In the genomic region with DNA sequence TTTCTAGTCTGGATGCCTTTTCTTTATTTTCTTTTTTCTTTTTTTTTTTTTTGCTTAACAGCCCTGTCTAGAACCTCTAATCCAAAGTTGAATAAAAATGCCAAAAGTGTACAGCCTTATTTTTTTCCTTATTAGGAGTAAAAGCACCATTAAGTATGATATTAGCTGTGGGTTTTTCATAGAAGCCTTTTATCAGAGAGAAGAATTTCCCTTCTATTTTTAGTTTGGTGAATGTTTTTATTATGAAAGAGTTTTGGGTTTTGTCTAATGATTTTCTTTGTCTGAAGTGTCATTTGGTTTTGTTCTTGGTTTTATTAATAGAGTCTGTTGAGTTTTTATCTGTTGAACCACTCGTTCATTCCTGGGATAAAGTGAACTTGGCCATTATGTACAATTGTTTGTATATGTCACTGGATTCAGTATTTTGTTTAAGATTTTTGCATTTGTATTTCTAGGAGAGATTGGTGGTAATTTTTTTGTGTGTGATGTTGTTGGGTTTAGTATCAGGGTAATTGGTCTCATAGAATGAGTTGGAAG, we compare ENCODE assay signal across 23 cellular contexts. TPM values are rescaled to one million over a fixed set of nuclear protein-coding genes. Genes with fewer than 3 reads are reported as not detected.
DNase-seq lines count a peak whose midpoint lies in the region; ATAC-seq, FAIRE-seq and TF ChIP-seq lines count a peak whose summit lies in the region.
"Had no signal": no experiment of that assay in that cellular context is flagged by ENCODE, and none has a peak within 500 bp of the region (broad histone marks: within the 10 kb centered on the region; RNA-seq: fewer than 3 reads in every experiment).

No MANE protein-coding gene starts in this region.

- no peak for DNase-seq in activated T-cell treated with anti-CD3 and anti-CD28 coated beads, Interleukin-2, amount 50 U/mL, for 72 hours
- no peak for DNase-seq in activated T-cell treated with anti-CD3 and anti-CD28 coated beads, Interleukin-2, amount 50 U/mL, for 24 hours
- DNase-seq in fibroblast of pulmonary artery (ENCODE audit: low read depth) (peak; percentile 8), NCI-H128 (lab: John Stamatoyannopoulos, UW; ENCODE audit: unreplicated experiment) (no peak), NCI-H1048 (lab: John Stamatoyannopoulos, UW) (no peak), frontal cortex (ENCODE audit: low spot score in 2 of 2) (no peak)
- DNase-seq: Caco-2; CD8-positive, alpha-beta T cell; GDM1; Karpas-422; NCI-H1105; NCI-H146; NCI-H1930; NCI-H2107; NCI-H524 treated with DMSO at 0.1 percent for 48 hours; NCI-H774; SJCRH30 had no signal

- H3K27ac Mint-ChIP-seq in activated T-cell treated with anti-CD3 and anti-CD28 coated beads, Interleukin-2, amount 50 U/mL, for 72 hours: peak overlapping the region; percentile 19
- H3K27ac Mint-ChIP-seq in activated T-cell treated with anti-CD3 and anti-CD28 coated beads, Interleukin-2, amount 50 U/mL, for 24 hours: no peak overlapping the region
- H3K27ac Mint-ChIP-seq: B cell; CD8-positive, alpha-beta T cell; IgD-negative memory B cell had no signal

- no peaks in the 10 kb centered on the region for H3F3A ChIP-seq in Loucy (ENCODE audit: low read depth)

- no peaks in the 10 kb centered on the region for H3K9me2 ChIP-seq in Loucy (replicated peaks; ENCODE audit: low read depth, low read length)

- H3K4me1 ChIP-seq in Loucy (ENCODE audit: insufficient read depth, low read length, poor library complexity, severe bottlenecking): peaks cover 4% of the 10 kb centered on the region
- H3K4me1 ChIP-seq: Caco-2, SJCRH30 had no signal

- no peaks in the 10 kb centered on the region for H3K27me3 Mint-ChIP-seq in activated T-cell treated with anti-CD3 and anti-CD28 coated beads, Interleukin-2, amount 50 U/mL, for 72 hours (ENCODE audit: low read depth)
- no peaks in the 10 kb centered on the region for H3K27me3 Mint-ChIP-seq in activated T-cell treated with anti-CD3 and anti-CD28 coated beads, Interleukin-2, amount 50 U/mL, for 24 hours
- H3K27me3 Mint-ChIP-seq: B cell, IgD-negative memory B cell had no signal

- H3K36me3 ChIP-seq in Loucy (ENCODE audit: insufficient read depth, low read length): no peaks in the 10 kb centered on the region

- no peak for FAIRE-seq in frontal cortex (lab: Jason Lieb, UNC)
- FAIRE-seq: GM12892 had no signal

- no peaks in the 10 kb centered on the region for H3K27me3 ChIP-seq in Loucy (ENCODE audit: insufficient read depth, low read length, poor library complexity, severe bottlenecking)
- H3K27me3 ChIP-seq: SJCRH30 had no signal

- peak overlapping the region; percentile 34 for H3K4me2 ChIP-seq in Loucy (ENCODE audit: low read depth, low read length, poor library complexity, severe bottlenecking)

- peaks cover 25% of the 10 kb centered on the region; the same call in 1 of the 2 replicates for H3K79me2 ChIP-seq in Loucy (ENCODE audit: insufficient read depth, low read length)

- H3K9me3 Mint-ChIP-seq in activated T-cell treated with anti-CD3 and anti-CD28 coated beads, Interleukin-2, amount 50 U/mL, for 72 hours: peaks cover 9 to 12% of the 10 kb centered on the region in 2 donors
- H3K9me3 Mint-ChIP-seq in activated T-cell treated with anti-CD3 and anti-CD28 coated beads, Interleukin-2, amount 50 U/mL, for 24 hours: peaks cover 14% of the 10 kb centered on the region

- H3K36me3 Mint-ChIP-seq in activated T-cell treated with anti-CD3 and anti-CD28 coated beads, Interleukin-2, amount 50 U/mL, for 72 hours (ENCODE audit: insufficient read depth in 2 of 2): peaks cover 12 to 25% of the 10 kb centered on the region in 2 donors
- H3K36me3 Mint-ChIP-seq in activated T-cell treated with anti-CD3 and anti-CD28 coated beads, Interleukin-2, amount 50 U/mL, for 24 hours (ENCODE audit: low read depth): peaks cover 39% of the 10 kb centered on the region

- no peak overlapping the region for H3K9ac ChIP-seq in Loucy (ENCODE audit: low read depth, low read length, poor library complexity, severe bottlenecking)

- no peak overlapping the region for H3K4me3 Mint-ChIP-seq in activated T-cell treated with anti-CD3 and anti-CD28 coated beads, Interleukin-2, amount 50 U/mL, for 72 hours
- H3K4me3 Mint-ChIP-seq in activated T-cell treated with anti-CD3 and anti-CD28 coated beads, Interleukin-2, amount 50 U/mL, for 24 hours: no peak overlapping the region
- H3K4me3 Mint-ChIP-seq: B cell; CD8-positive, alpha-beta T cell had no signal

- H3K4me3 ChIP-seq in Loucy (ENCODE audit: low read length, poor library complexity, severe bottlenecking): no peak overlapping the region
- no peak overlapping the region for H3K4me3 ChIP-seq in fibroblast of pulmonary artery (replicated peaks; ENCODE audit: low read depth, low read length)
- H3K4me3 ChIP-seq: SJCRH30 had no signal

- no peaks in the 10 kb centered on the region for H4K20me1 ChIP-seq in Loucy (ENCODE audit: insufficient read depth, low read length, poor library complexity, severe bottlenecking)

- no peak for ATAC-seq in activated T-cell treated with anti-CD3 and anti-CD28 coated beads, Interleukin-2, amount 50 U/mL, for 72 hours (replicated peaks in 1 of 2)
- ATAC-seq: CD8-positive, alpha-beta T cell; HCT116; SK-N-SH treated with all-trans-retinoic acid at 6 μM for 48 hours had no signal

- H2AFZ ChIP-seq in Loucy (ENCODE audit: low read length): no peak overlapping the region

- no peak for TF ChIP-seq CTCF in Loucy (conservative IDR thresholded peaks at IDR 0.05; ENCODE audit: low read length)
- no peak for TF ChIP-seq CTCF in fibroblast of pulmonary artery (IDR thresholded peaks at IDR 0.05; ENCODE audit: low read length, missing control alignments)

- H3K4me1 Mint-ChIP-seq in activated T-cell treated with anti-CD3 and anti-CD28 coated beads, Interleukin-2, amount 50 U/mL, for 72 hours (ENCODE audit: low read depth): peaks cover 11% of the 10 kb centered on the region
- peaks cover 29% of the 10 kb centered on the region for H3K4me1 Mint-ChIP-seq in activated T-cell treated with anti-CD3 and anti-CD28 coated beads, Interleukin-2, amount 50 U/mL, for 24 hours (ENCODE audit: low read depth)

- H3K9me3 ChIP-seq in Loucy (ENCODE audit: insufficient read depth, low read depth, low read length): no peaks in the 10 kb centered on the region

RNA-seq across cellular contexts. Expression of gene PALS2, which starts 49.5 kb away (rescaled TPM):
- 10 to 100 TPM; 20.5 to 26.9 TPM for total RNA-seq in activated T-cell treated with anti-CD3 and anti-CD28 coated beads, Interleukin-2, amount 50 U/mL, for 72 hours
- 174 TPM for total RNA-seq in frontal cortex
